Comparison of ENCODE assay signal across 8 cellular contexts in the genomic region with DNA sequence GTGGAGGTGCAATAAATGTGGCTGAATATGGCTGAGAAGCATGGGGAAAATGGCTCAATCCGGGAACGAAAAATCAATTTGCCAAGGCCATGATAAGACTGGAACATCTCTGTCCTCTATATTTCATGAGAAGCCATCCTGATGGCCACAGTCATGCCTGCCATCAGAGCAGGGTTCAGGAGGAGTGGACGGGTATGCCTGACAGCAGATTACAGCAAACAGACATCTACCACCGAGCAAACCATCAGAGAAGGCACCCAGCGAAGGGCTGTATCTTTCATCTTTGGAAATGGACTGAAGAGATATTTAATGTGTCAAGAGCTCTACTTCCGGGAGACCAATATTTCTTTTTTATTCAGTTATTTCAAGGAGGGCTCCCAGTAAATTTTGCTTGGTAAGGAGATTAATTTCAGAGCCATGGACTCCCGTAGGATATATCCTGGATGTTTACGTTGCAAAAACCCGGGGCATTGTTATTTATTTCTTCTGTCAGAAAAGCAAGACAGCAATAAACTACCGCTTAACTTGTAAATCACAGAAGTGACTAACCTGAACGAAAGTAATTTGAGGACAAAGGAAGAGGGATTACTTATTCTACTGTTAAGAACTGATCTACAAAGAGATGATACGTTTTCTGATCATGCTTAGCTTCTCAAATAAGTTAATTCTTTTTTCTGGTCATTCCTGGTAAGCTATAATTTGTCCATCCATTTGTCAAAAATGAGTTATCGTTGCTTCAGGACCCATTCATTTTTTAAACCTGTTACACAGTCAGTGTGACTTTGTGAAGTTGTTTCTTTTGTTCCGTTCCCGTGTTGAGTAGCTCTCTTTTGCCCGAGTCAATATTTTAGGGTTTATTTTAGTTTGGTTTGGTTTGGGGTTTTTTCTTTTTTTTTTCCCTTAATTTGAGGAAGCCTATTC.
DNase-seq lines count a peak whose midpoint lies in the region; ATAC-seq lines count a peak whose summit lies in the region.

No MANE protein-coding gene starts in this region.

- H3K4me1 ChIP-seq in ectodermal cell (ENCODE audit: control insufficient read depth, insufficient read depth, low read length) = peaks cover 52% of the 10 kb centered on the region
- H3K4me1 ChIP-seq in muscle layer of duodenum (ENCODE audit: control insufficient read depth in 1 of 2, insufficient read depth in 2 of 2, low read length in 2 of 2) = peaks cover 0 to 4% of the 10 kb centered on the region in 2 donors

- no peaks in the 10 kb centered on the region for H3K9me3 ChIP-seq in ectodermal cell (ENCODE audit: control insufficient read depth, low read length)
- no peaks in the 10 kb centered on the region for H3K9me3 ChIP-seq in muscle layer of duodenum (ENCODE audit: control insufficient read depth in 1 of 2, low read length in 2 of 2)

- H3K27ac ChIP-seq in ectodermal cell (ENCODE audit: insufficient read depth, low read depth, low read length, poor library complexity, severe bottlenecking) = peak overlapping the region; percentile 91
- H3K27ac ChIP-seq in muscle layer of duodenum (ENCODE audit: low read length) = peak overlapping the region; percentile 90

- no peaks in the 10 kb centered on the region for H3K27me3 ChIP-seq in ectodermal cell (ENCODE audit: control insufficient read depth, insufficient read depth, low read length, poor library complexity, severe bottlenecking)
- H3K27me3 ChIP-seq in muscle layer of duodenum (ENCODE audit: low read depth, low read length) = no peaks in the 10 kb centered on the region

- WGBS in ectodermal cell, 2 experiments = 35 to 38% methylated on average over 16 of the region's 16 CpGs

- no peaks in the 10 kb centered on the region for H3K36me3 ChIP-seq in ectodermal cell (ENCODE audit: control insufficient read depth, insufficient read depth, low read length)
- H3K36me3 ChIP-seq in muscle layer of duodenum (ENCODE audit: control insufficient read depth in 1 of 2, insufficient read depth in 2 of 2, low read length in 2 of 2) = no peaks in the 10 kb centered on the region

- peak; percentile 22 for ATAC-seq in Right ventricle myocardium inferior
- no peak for ATAC-seq in HG02852 (IDR thresholded peaks at IDR 0.05; ENCODE audit: unreplicated experiment)
- ATAC-seq in HG02571 (IDR thresholded peaks at IDR 0.05; ENCODE audit: unreplicated experiment) = no peak

- peak overlapping the region; percentile 11 for H3K4me3 ChIP-seq in ectodermal cell (ENCODE audit: insufficient read depth, low read depth, low read length)
- H3K4me3 ChIP-seq in muscle layer of duodenum (ENCODE audit: low read depth in 1 of 2, low read length in 2 of 2) = peak overlapping the region; percentile 45 to 83

- intact Hi-C loops in Right ventricle myocardium inferior (cut with DNase I) (loop anchor here (1.0 to 2.0 kb wide), 2 partner anchors 12 to 63 kb away; no protein-coding TSS in a partner anchor), cardiac septum (cut with DNase I) (loop anchor here (1.0 kb wide), 1 partner anchor 10 kb away; no protein-coding TSS in a partner anchor)

- DNase-seq in Right ventricle myocardium inferior (ENCODE audit: missing footprints) (no peak), cardiac septum (ENCODE audit: low spot score) (no peak), OCI-M1 (lab: John Stamatoyannopoulos, UW) (peak; percentile 67), CD1c-positive myeloid dendritic cell (ENCODE audit: extremely low spot score) (no peak)
